In genomic region chr16:25031441-25032307, GRCh38 we compare ENCODE assay signal across 1 cellular context.
A peak's percentile ranks its signal among the peaks of the same experiment; 100 is the strongest.
TF ChIP-seq lines count a peak whose summit lies in the region.

No MANE protein-coding gene starts in this region.

TF ChIP-seq in HepG2, 621 proteins besides CTCF, POLR2A, EP300 and RAD21 (continued from another document and continues in another):
- TF ChIP-seq SNAPC4 (CRISPR knock-in tag; IDR thresholded peaks at IDR 0.05), result no peak
- no peak for TF ChIP-seq EHMT2 (IDR thresholded peaks at IDR 0.05; ENCODE audit: borderline replicate concordance, low read depth, low read length)
- no peak for TF ChIP-seq ZNF441 (CRISPR knock-in tag; IDR thresholded peaks at IDR 0.05; ENCODE audit: borderline replicate concordance)
- TF ChIP-seq GMEB1 (CRISPR knock-in tag; IDR thresholded peaks at IDR 0.05; ENCODE audit: borderline replicate concordance), result peak; percentile 54; the same call in 1 of the 2 replicates
- peak; percentile 90 for TF ChIP-seq GABPB1 (CRISPR knock-in tag; IDR thresholded peaks at IDR 0.05)
- peak; percentile 89 for TF ChIP-seq ZNF225 (CRISPR knock-in tag; IDR thresholded peaks at IDR 0.05)
- no peak for TF ChIP-seq RARG (CRISPR knock-in tag; IDR thresholded peaks at IDR 0.05; ENCODE audit: low read depth)
- peak; percentile 46; the same call in 1 of the 2 replicates for TF ChIP-seq YEATS2 (CRISPR knock-in tag; IDR thresholded peaks at IDR 0.05; ENCODE audit: borderline replicate concordance)
- TF ChIP-seq ZNF484 (CRISPR knock-in tag; IDR thresholded peaks at IDR 0.05; ENCODE audit: borderline replicate concordance, low read depth), result no peak
- 0 out of 2 replicates have a peak, but pooled peaks have one; percentile 16 for TF ChIP-seq ETV5 (CRISPR knock-in tag; IDR thresholded peaks at IDR 0.05; ENCODE audit: borderline replicate concordance)
- no peak for TF ChIP-seq ONECUT2 (CRISPR knock-in tag; IDR thresholded peaks at IDR 0.05)
- peak; percentile 59; the same call in 1 of the 2 replicates for TF ChIP-seq ZBTB4 (CRISPR knock-in tag; IDR thresholded peaks at IDR 0.05; ENCODE audit: borderline replicate concordance)
- no peak for TF ChIP-seq FLYWCH1 (CRISPR knock-in tag; IDR thresholded peaks at IDR 0.05)
- peak; percentile 72 for TF ChIP-seq ARHGAP35 (CRISPR knock-in tag; IDR thresholded peaks at IDR 0.05; ENCODE audit: borderline replicate concordance)
- no peak for TF ChIP-seq RBM22 (optimal IDR thresholded peaks at IDR 0.05; ENCODE audit: low read length)
- peak; percentile 82 for TF ChIP-seq ZNF691 (CRISPR knock-in tag; IDR thresholded peaks at IDR 0.05; ENCODE audit: borderline replicate concordance, low read depth)
- no peak for TF ChIP-seq YY1 (IDR thresholded peaks at IDR 0.05; ENCODE audit: insufficient read depth, insufficient replicate concordance, low read depth, low read length)
- no peak for TF ChIP-seq ZNF101 (CRISPR knock-in tag; IDR thresholded peaks at IDR 0.05; ENCODE audit: borderline replicate concordance, low read depth)
- no peak for TF ChIP-seq ZNF431 (CRISPR knock-in tag; IDR thresholded peaks at IDR 0.05; ENCODE audit: borderline replicate concordance, low read depth)
- TF ChIP-seq HES4 (CRISPR knock-in tag; IDR thresholded peaks at IDR 0.05; ENCODE audit: borderline replicate concordance), result peak; percentile 76; the same call in 1 of the 2 replicates
- no peak for TF ChIP-seq ZBTB33 (CRISPR knock-in tag; IDR thresholded peaks at IDR 0.05)
- peak; percentile 92 for TF ChIP-seq ZNF547 (CRISPR knock-in tag; IDR thresholded peaks at IDR 0.05)
- peak; percentile 66 for TF ChIP-seq MEIS2 (CRISPR knock-in tag; IDR thresholded peaks at IDR 0.05)
- 0 out of 2 replicates have a peak, but pooled peaks have one; percentile 17 for TF ChIP-seq POGZ (CRISPR knock-in tag; IDR thresholded peaks at IDR 0.05)
- no peak for TF ChIP-seq ZNF773 (CRISPR knock-in tag; IDR thresholded peaks at IDR 0.05; ENCODE audit: borderline replicate concordance)
- TF ChIP-seq ZNF230 (CRISPR knock-in tag; IDR thresholded peaks at IDR 0.05), result peak; percentile 88; the same call in 1 of the 2 replicates
- TF ChIP-seq MXD4 (CRISPR knock-in tag; IDR thresholded peaks at IDR 0.05), result peak; percentile 14
- TF ChIP-seq ZNF10 (CRISPR knock-in tag; IDR thresholded peaks at IDR 0.05; ENCODE audit: borderline replicate concordance, low read depth), result no peak
- TF ChIP-seq REL (CRISPR knock-in tag; conservative IDR thresholded peaks at IDR 0.05), result 0 out of 2 replicates have a peak, but pooled peaks have one; percentile 28
- TF ChIP-seq ARID2 (CRISPR knock-in tag; IDR thresholded peaks at IDR 0.05; ENCODE audit: borderline replicate concordance), result no peak
- no peak for TF ChIP-seq ZNF382 (CRISPR knock-in tag; IDR thresholded peaks at IDR 0.05; ENCODE audit: borderline replicate concordance)
- no peak for TF ChIP-seq ZNF629 (CRISPR knock-in tag; conservative IDR thresholded peaks at IDR 0.05)
- TF ChIP-seq NFE2L1 (CRISPR knock-in tag; IDR thresholded peaks at IDR 0.05; ENCODE audit: borderline replicate concordance), result peak; percentile 79; the same call in 1 of the 2 replicates
- TF ChIP-seq KAT2B (IDR thresholded peaks at IDR 0.05; ENCODE audit: borderline replicate concordance, low read depth, low read length), result no peak
- TF ChIP-seq ZNF704 (CRISPR knock-in tag; IDR thresholded peaks at IDR 0.05; ENCODE audit: borderline replicate concordance), result peak; percentile 43; the same call in 1 of the 2 replicates
- no peak for TF ChIP-seq PREB (CRISPR knock-in tag; IDR thresholded peaks at IDR 0.05)
- TF ChIP-seq ZNF281 (CRISPR knock-in tag; IDR thresholded peaks at IDR 0.05; ENCODE audit: borderline replicate concordance), result no peak
- TF ChIP-seq ZBTB34 (CRISPR knock-in tag; IDR thresholded peaks at IDR 0.05), result no peak
- TF ChIP-seq TOPORS (CRISPR knock-in tag; IDR thresholded peaks at IDR 0.05), result 0 out of 2 replicates have a peak, but pooled peaks have one; percentile 39
- TF ChIP-seq DNMT1 (CRISPR knock-in tag; IDR thresholded peaks at IDR 0.05), result no peak
- TF ChIP-seq NR2F2 (IDR thresholded peaks at IDR 0.05; ENCODE audit: borderline replicate concordance, low read depth), result no peak; the same call in 1 of the 2 replicates
